Comparison of ENCODE assay signal across 2 cellular contexts in the genomic region with DNA sequence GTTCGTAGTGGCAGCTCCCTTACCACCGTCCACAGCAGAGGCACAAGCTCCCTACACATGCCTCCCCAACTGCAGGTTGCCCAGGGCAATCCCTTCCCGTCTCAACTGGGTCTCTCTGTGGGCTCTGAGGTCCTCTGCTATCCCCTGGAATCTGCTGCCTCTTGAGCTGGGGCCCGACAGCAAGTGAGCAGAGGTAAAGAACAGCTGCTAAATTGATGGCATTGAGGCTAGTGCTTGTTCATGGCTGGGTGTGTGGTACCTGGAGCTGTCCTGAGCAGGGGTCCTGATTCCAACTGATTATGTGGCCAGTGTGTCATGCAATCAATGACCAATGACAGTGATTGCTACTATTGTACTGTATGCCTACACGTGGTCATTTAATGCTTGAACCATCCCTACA.
TF ChIP-seq lines count a peak whose summit lies in the region.

No MANE protein-coding gene starts in this region.

TF ChIP-seq in WTC11, 78 proteins besides CTCF, POLR2A, EP300 and RAD21 (continued from another document):
- TF ChIP-seq, protein P1, sequence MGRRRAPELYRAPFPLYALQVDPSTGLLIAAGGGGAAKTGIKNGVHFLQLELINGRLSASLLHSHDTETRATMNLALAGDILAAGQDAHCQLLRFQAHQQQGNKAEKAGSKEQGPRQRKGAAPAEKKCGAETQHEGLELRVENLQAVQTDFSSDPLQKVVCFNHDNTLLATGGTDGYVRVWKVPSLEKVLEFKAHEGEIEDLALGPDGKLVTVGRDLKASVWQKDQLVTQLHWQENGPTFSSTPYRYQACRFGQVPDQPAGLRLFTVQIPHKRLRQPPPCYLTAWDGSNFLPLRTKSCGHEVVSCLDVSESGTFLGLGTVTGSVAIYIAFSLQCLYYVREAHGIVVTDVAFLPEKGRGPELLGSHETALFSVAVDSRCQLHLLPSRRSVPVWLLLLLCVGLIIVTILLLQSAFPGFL (CRISPR knock-in tag; IDR thresholded peaks at IDR 0.05; ENCODE audit: borderline replicate concordance): no peak
- no peak for TF ChIP-seq ZNF416 (CRISPR knock-in tag; IDR thresholded peaks at IDR 0.05)

TF ChIP-seq in HepG2, 621 proteins besides CTCF, POLR2A, EP300 and RAD21 (continued from another document and continues in another):
- TF ChIP-seq, protein P2, sequence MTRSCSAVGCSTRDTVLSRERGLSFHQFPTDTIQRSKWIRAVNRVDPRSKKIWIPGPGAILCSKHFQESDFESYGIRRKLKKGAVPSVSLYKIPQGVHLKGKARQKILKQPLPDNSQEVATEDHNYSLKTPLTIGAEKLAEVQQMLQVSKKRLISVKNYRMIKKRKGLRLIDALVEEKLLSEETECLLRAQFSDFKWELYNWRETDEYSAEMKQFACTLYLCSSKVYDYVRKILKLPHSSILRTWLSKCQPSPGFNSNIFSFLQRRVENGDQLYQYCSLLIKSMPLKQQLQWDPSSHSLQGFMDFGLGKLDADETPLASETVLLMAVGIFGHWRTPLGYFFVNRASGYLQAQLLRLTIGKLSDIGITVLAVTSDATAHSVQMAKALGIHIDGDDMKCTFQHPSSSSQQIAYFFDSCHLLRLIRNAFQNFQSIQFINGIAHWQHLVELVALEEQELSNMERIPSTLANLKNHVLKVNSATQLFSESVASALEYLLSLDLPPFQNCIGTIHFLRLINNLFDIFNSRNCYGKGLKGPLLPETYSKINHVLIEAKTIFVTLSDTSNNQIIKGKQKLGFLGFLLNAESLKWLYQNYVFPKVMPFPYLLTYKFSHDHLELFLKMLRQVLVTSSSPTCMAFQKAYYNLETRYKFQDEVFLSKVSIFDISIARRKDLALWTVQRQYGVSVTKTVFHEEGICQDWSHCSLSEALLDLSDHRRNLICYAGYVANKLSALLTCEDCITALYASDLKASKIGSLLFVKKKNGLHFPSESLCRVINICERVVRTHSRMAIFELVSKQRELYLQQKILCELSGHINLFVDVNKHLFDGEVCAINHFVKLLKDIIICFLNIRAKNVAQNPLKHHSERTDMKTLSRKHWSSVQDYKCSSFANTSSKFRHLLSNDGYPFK (CRISPR knock-in tag; IDR thresholded peaks at IDR 0.05; ENCODE audit: borderline replicate concordance): 0 out of 2 replicates have a peak, but pooled peaks have one; percentile 12
- TF ChIP-seq, protein P3, sequence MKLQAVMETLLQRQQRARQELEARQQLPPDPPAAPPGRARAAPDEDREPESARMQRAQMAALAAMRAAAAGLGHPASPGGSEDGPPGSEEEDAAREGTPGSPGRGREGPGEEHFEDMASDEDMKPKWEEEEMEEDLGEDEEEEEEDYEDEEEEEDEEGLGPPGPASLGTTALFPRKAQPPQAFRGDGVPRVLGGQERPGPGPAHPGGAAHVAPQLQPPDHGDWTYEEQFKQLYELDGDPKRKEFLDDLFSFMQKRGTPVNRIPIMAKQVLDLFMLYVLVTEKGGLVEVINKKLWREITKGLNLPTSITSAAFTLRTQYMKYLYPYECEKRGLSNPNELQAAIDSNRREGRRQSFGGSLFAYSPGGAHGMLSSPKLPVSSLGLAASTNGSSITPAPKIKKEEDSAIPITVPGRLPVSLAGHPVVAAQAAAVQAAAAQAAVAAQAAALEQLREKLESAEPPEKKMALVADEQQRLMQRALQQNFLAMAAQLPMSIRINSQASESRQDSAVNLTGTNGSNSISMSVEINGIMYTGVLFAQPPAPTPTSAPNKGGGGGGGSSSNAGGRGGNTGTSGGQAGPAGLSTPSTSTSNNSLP (IDR thresholded peaks at IDR 0.05; ENCODE audit: low read depth, low read length): 0 out of 2 replicates have a peak, but pooled peaks have one; percentile 13
- TF ChIP-seq GATA4 (IDR thresholded peaks at IDR 0.05; ENCODE audit: borderline replicate concordance, low read depth): no peak
- peak; percentile 75; the same call in 1 of the 2 replicates for TF ChIP-seq SAFB2 (CRISPR knock-in tag; IDR thresholded peaks at IDR 0.05; ENCODE audit: borderline replicate concordance, low read depth)
- TF ChIP-seq KMT2B (CRISPR knock-in tag; IDR thresholded peaks at IDR 0.05): no peak
- no peak for TF ChIP-seq RXRA (CRISPR knock-in tag; IDR thresholded peaks at IDR 0.05)
- TF ChIP-seq ZNF543 (CRISPR knock-in tag; IDR thresholded peaks at IDR 0.05): peak; percentile 49; the same call in 1 of the 2 replicates
- peak; percentile 77; the same call in 1 of the 2 replicates for TF ChIP-seq ZBTB7A (CRISPR knock-in tag; IDR thresholded peaks at IDR 0.05)
- 0 out of 2 replicates have a peak, but pooled peaks have one; percentile 56 for TF ChIP-seq EEA1 (CRISPR knock-in tag; IDR thresholded peaks at IDR 0.05; ENCODE audit: borderline replicate concordance)
- 0 out of 2 replicates have a peak, but pooled peaks have one; percentile 44 for TF ChIP-seq NFE2L1 (CRISPR knock-in tag; IDR thresholded peaks at IDR 0.05; ENCODE audit: borderline replicate concordance)
- TF ChIP-seq SAP130 (CRISPR knock-in tag; IDR thresholded peaks at IDR 0.05; ENCODE audit: low read depth): 0 out of 2 replicates have a peak, but pooled peaks have one; percentile 38
- TF ChIP-seq, protein P4, sequence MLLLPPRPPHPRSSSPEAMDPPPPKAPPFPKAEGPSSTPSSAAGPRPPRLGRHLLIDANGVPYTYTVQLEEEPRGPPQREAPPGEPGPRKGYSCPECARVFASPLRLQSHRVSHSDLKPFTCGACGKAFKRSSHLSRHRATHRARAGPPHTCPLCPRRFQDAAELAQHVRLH (CRISPR knock-in tag; IDR thresholded peaks at IDR 0.05; ENCODE audit: borderline replicate concordance, low read depth): no peak
- TF ChIP-seq EHMT2 (IDR thresholded peaks at IDR 0.05; ENCODE audit: borderline replicate concordance, low read depth, low read length): peak; percentile 53; the same call in 1 of the 2 replicates
- TF ChIP-seq ZFP36 (IDR thresholded peaks at IDR 0.05; ENCODE audit: borderline replicate concordance, low read depth, low read length, partially characterized antibody): no peak
- TF ChIP-seq, protein P5, sequence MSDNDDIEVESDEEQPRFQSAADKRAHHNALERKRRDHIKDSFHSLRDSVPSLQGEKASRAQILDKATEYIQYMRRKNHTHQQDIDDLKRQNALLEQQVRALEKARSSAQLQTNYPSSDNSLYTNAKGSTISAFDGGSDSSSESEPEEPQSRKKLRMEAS (IDR thresholded peaks at IDR 0.05): 0 out of 2 replicates have a peak, but pooled peaks have one; percentile 8
- TF ChIP-seq, protein P6, sequence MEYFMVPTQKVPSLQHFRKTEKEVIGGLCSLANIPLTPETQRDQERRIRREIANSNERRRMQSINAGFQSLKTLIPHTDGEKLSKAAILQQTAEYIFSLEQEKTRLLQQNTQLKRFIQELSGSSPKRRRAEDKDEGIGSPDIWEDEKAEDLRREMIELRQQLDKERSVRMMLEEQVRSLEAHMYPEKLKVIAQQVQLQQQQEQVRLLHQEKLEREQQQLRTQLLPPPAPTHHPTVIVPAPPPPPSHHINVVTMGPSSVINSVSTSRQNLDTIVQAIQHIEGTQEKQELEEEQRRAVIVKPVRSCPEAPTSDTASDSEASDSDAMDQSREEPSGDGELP (IDR thresholded peaks at IDR 0.05; ENCODE audit: borderline replicate concordance, low read depth): 0 out of 2 replicates have a peak, but pooled peaks have one; percentile 32
- TF ChIP-seq, protein P7, sequence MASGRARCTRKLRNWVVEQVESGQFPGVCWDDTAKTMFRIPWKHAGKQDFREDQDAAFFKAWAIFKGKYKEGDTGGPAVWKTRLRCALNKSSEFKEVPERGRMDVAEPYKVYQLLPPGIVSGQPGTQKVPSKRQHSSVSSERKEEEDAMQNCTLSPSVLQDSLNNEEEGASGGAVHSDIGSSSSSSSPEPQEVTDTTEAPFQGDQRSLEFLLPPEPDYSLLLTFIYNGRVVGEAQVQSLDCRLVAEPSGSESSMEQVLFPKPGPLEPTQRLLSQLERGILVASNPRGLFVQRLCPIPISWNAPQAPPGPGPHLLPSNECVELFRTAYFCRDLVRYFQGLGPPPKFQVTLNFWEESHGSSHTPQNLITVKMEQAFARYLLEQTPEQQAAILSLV (CRISPR knock-in tag; IDR thresholded peaks at IDR 0.05; ENCODE audit: borderline replicate concordance): peak; percentile 81; the same call in 1 of the 2 replicates
- 0 out of 2 replicates have a peak, but pooled peaks have one; percentile 41 for TF ChIP-seq SPEN (CRISPR knock-in tag; IDR thresholded peaks at IDR 0.05; ENCODE audit: low read depth)
- peak; percentile 49; the same call in 1 of the 2 replicates for TF ChIP-seq SNAI1 (CRISPR knock-in tag; IDR thresholded peaks at IDR 0.05; ENCODE audit: borderline replicate concordance)
- 0 out of 2 replicates have a peak, but pooled peaks have one; percentile 67 for TF ChIP-seq GTF3A (CRISPR knock-in tag; conservative IDR thresholded peaks at IDR 0.05)
- no peak for TF ChIP-seq SUZ12 (IDR thresholded peaks at IDR 0.05; ENCODE audit: low read depth, low read length)
- TF ChIP-seq ETV6 (CRISPR knock-in tag; conservative IDR thresholded peaks at IDR 0.05): no peak
- TF ChIP-seq, protein P8, sequence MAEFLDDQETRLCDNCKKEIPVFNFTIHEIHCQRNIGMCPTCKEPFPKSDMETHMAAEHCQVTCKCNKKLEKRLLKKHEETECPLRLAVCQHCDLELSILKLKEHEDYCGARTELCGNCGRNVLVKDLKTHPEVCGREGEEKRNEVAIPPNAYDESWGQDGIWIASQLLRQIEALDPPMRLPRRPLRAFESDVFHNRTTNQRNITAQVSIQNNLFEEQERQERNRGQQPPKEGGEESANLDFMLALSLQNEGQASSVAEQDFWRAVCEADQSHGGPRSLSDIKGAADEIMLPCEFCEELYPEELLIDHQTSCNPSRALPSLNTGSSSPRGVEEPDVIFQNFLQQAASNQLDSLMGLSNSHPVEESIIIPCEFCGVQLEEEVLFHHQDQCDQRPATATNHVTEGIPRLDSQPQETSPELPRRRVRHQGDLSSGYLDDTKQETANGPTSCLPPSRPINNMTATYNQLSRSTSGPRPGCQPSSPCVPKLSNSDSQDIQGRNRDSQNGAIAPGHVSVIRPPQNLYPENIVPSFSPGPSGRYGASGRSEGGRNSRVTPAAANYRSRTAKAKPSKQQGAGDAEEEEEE (CRISPR knock-in tag; IDR thresholded peaks at IDR 0.05; ENCODE audit: borderline replicate concordance): peak; percentile 80; the same call in 1 of the 2 replicates
- TF ChIP-seq ZNF383 (CRISPR knock-in tag; IDR thresholded peaks at IDR 0.05; ENCODE audit: borderline replicate concordance): 0 out of 2 replicates have a peak, but pooled peaks have one; percentile 27
- TF ChIP-seq, protein P9, sequence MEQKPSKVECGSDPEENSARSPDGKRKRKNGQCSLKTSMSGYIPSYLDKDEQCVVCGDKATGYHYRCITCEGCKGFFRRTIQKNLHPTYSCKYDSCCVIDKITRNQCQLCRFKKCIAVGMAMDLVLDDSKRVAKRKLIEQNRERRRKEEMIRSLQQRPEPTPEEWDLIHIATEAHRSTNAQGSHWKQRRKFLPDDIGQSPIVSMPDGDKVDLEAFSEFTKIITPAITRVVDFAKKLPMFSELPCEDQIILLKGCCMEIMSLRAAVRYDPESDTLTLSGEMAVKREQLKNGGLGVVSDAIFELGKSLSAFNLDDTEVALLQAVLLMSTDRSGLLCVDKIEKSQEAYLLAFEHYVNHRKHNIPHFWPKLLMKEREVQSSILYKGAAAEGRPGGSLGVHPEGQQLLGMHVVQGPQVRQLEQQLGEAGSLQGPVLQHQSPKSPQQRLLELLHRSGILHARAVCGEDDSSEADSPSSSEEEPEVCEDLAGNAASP (CRISPR knock-in tag; IDR thresholded peaks at IDR 0.05; ENCODE audit: borderline replicate concordance): no peak
- TF ChIP-seq, protein P10, sequence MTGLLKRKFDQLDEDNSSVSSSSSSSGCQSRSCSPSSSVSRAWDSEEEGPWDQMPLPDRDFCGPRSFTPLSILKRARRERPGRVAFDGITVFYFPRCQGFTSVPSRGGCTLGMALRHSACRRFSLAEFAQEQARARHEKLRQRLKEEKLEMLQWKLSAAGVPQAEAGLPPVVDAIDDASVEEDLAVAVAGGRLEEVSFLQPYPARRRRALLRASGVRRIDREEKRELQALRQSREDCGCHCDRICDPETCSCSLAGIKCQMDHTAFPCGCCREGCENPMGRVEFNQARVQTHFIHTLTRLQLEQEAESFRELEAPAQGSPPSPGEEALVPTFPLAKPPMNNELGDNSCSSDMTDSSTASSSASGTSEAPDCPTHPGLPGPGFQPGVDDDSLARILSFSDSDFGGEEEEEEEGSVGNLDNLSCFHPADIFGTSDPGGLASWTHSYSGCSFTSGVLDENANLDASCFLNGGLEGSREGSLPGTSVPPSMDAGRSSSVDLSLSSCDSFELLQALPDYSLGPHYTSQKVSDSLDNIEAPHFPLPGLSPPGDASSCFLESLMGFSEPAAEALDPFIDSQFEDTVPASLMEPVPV (CRISPR knock-in tag; IDR thresholded peaks at IDR 0.05): 0 out of 2 replicates have a peak, but pooled peaks have one; percentile 38
- TF ChIP-seq ZBTB38 (CRISPR knock-in tag; IDR thresholded peaks at IDR 0.05): peak; percentile 81
- TF ChIP-seq, protein P11, sequence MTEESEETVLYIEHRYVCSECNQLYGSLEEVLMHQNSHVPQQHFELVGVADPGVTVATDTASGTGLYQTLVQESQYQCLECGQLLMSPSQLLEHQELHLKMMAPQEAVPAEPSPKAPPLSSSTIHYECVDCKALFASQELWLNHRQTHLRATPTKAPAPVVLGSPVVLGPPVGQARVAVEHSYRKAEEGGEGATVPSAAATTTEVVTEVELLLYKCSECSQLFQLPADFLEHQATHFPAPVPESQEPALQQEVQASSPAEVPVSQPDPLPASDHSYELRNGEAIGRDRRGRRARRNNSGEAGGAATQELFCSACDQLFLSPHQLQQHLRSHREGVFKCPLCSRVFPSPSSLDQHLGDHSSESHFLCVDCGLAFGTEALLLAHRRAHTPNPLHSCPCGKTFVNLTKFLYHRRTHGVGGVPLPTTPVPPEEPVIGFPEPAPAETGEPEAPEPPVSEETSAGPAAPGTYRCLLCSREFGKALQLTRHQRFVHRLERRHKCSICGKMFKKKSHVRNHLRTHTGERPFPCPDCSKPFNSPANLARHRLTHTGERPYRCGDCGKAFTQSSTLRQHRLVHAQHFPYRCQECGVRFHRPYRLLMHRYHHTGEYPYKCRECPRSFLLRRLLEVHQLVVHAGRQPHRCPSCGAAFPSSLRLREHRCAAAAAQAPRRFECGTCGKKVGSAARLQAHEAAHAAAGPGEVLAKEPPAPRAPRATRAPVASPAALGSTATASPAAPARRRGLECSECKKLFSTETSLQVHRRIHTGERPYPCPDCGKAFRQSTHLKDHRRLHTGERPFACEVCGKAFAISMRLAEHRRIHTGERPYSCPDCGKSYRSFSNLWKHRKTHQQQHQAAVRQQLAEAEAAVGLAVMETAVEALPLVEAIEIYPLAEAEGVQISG (CRISPR knock-in tag; IDR thresholded peaks at IDR 0.05): peak; percentile 31; the same call in 1 of the 2 replicates
